ENCODE assay signal across 17 cellular contexts in genomic region chr7:68841004-68841403, GRCh38.
DNase-seq lines count a peak whose midpoint lies in the region; ATAC-seq and TF ChIP-seq lines count a peak whose summit lies in the region.
"Had no signal": no experiment of that assay in that cellular context is flagged by ENCODE, and none has a peak within 500 bp of the region (broad histone marks: within the 10 kb centered on the region; RNA-seq: fewer than 3 reads in every experiment).

No MANE protein-coding gene starts in this region.

- no peak overlapping the region for H3K4me3 ChIP-seq in right atrium auricular region
- H3K4me3 ChIP-seq in astrocyte of the spinal cord (ENCODE audit: low read depth, low read length): no peak overlapping the region
- H3K4me3 ChIP-seq: SJSA1 had no signal

- ATAC-seq in Right ventricle myocardium inferior (peak; percentile 77), left ventricle myocardium superior (peak; percentile 96), GM21529 (IDR thresholded peaks at IDR 0.05; ENCODE audit: unreplicated experiment) (no peak)

- no peaks in the 10 kb centered on the region for H3K36me3 ChIP-seq in right atrium auricular region
- H3K36me3 ChIP-seq: SJSA1 had no signal

- no peaks in the 10 kb centered on the region for H3K27me3 ChIP-seq in right atrium auricular region
- H3K27me3 ChIP-seq: SJSA1 had no signal

- intact Hi-C loops in Right ventricle myocardium inferior (cut with DNase I): no loop called here
- intact Hi-C loops in left ventricle myocardium superior (cut with micrococcal nuclease): no loop called here

- DNase-seq in Right ventricle myocardium inferior (ENCODE audit: missing footprints) (no peak), right atrium auricular region (ENCODE audit: low spot score) (no peak), astrocyte of the spinal cord (ENCODE audit: low read depth, low spot score) (peak; percentile 6), left ventricle myocardium superior (no peak), GM19240 (ENCODE audit: insufficient read length, low spot score) (no peak), RKO (ENCODE audit: low spot score) (no peak), NCI-H1417 treated with DMSO at 0.1 percent for 48 hours (lab: John Stamatoyannopoulos, UW) (no peak)
- DNase-seq: COR-L47, DMS153, H9, KBM-7, NCI-H1092 treated with DMSO at 0.1 percent for 48 hours, NCI-H1930, NCI-H2171 treated with DMSO at 0.1 percent for 48 hours had no signal

- TF ChIP-seq CTCF in right atrium auricular region (IDR thresholded peaks at IDR 0.05) (no peak), astrocyte of the spinal cord (IDR thresholded peaks at IDR 0.05; ENCODE audit: low read depth, low read length) (no peak)

- no peak overlapping the region for H3K27ac ChIP-seq in right atrium auricular region
- H3K27ac ChIP-seq: 22Rv1, SJSA1 had no signal

- no peaks in the 10 kb centered on the region for H3K9me3 ChIP-seq in right atrium auricular region
- H3K9me3 ChIP-seq: SJSA1 had no signal

- no peaks in the 10 kb centered on the region for H3K4me1 ChIP-seq in right atrium auricular region
- H3K4me1 ChIP-seq: SJSA1 had no signal

- in situ Hi-C loops in astrocyte of the spinal cord (cut with HindIII; ENCODE audit: low sequenced_read_pairs): no loop called here
